ENCODE assay signal across 9 cellular contexts in genomic region chr20:50762045-50762422, GRCh38. TPM values are rescaled to one million over a fixed set of nuclear protein-coding genes. Genes with fewer than 3 reads are reported as not detected.
DNase-seq lines count a peak whose midpoint lies in the region; ATAC-seq and TF ChIP-seq lines count a peak whose summit lies in the region.
"Had no signal": no experiment of that assay in that cellular context is flagged by ENCODE, and none has a peak within 500 bp of the region (broad histone marks: within the 10 kb centered on the region; RNA-seq: fewer than 3 reads in every experiment).

No MANE protein-coding gene starts in this region.

- no CpG with 5 or more reads among the region's 6 CpGs for WGBS in IMR-90 (ENCODE audit: extremely low coverage in 2 of 2, insufficient read length in 1 of 2), 2 experiments
- 45% methylated on average over 6 of the region's 6 CpGs for WGBS in suprapubic skin

- H3K56ac ChIP-seq in IMR-90 (ENCODE audit: extremely low read depth, insufficient read depth, low read length) = no peak overlapping the region

- no peak for TF ChIP-seq POLR2A in IMR-90 (IDR thresholded peaks at IDR 0.05; ENCODE audit: low read depth, low read length)
- no peak for TF ChIP-seq POLR2A in breast epithelium (IDR thresholded peaks at IDR 0.05)
- no peak for TF ChIP-seq POLR2A in suprapubic skin (IDR thresholded peaks at IDR 0.05)

- H2AK9ac ChIP-seq in IMR-90 (replicated peaks; ENCODE audit: low read depth, low read length, poor library complexity) = peak overlapping the region; percentile 18

- no peak overlapping the region for H3K9ac ChIP-seq in IMR-90 (ENCODE audit: low read depth, low read length)

- no peaks in the 10 kb centered on the region for H3K79me1 ChIP-seq in IMR-90 (ENCODE audit: low read depth in 1 of 2, low read length in 2 of 2)

- H3K9me1 ChIP-seq in IMR-90 (ENCODE audit: insufficient read depth, low read length) = peaks cover 5% of the 10 kb centered on the region; the same call in 1 of the 2 replicates

- H3K9me3 ChIP-seq in IMR-90 (ENCODE audit: control insufficient read depth, insufficient read depth, low read length) (no peaks in the 10 kb centered on the region), breast epithelium (no peaks in the 10 kb centered on the region), left lung (no peaks in the 10 kb centered on the region), suprapubic skin (no peaks in the 10 kb centered on the region)

- peak overlapping the region in 1 of 2 experiments; percentile 44; a peak in 2 of 4 replicates for H4K8ac ChIP-seq in IMR-90 (ENCODE audit: low read depth in 2 of 2, low read length in 2 of 2)

- BruUV-seq in IMR-90 (replicated peaks; lab: Mats Ljungman, UMichigan) = no TSS peak

- ATAC-seq in IMR-90 (ENCODE audit: low read depth) = no peak; the same call in none of the 2 replicates
- peak; percentile 52 for ATAC-seq in left lung
- ATAC-seq in HG03432 (IDR thresholded peaks at IDR 0.05; ENCODE audit: unreplicated experiment) = no peak

- H3K4me1 ChIP-seq in IMR-90 (ENCODE audit: control insufficient read depth, insufficient read depth, low read length) (peaks cover 11% of the 10 kb centered on the region), breast epithelium (no peaks in the 10 kb centered on the region), left lung (peaks cover 0 to 6% of the 10 kb centered on the region in 2 donors), suprapubic skin (peaks cover 22% of the 10 kb centered on the region)

- no peak overlapping the region for H3K4me3 ChIP-seq in IMR-90 (ENCODE audit: insufficient read depth, low read depth, low read length)
- H3K4me3 ChIP-seq in breast epithelium = no peak overlapping the region
- H3K4me3 ChIP-seq in left lung = no peak overlapping the region
- no peak overlapping the region for H3K4me3 ChIP-seq in suprapubic skin

- H3K14ac ChIP-seq in IMR-90 (replicated peaks; ENCODE audit: low read depth, low read length) = 0 out of 2 replicates have a peak overlapping the region, but pooled peaks have one; percentile 51

- 0 out of 2 replicates have a peak overlapping the region, but pooled peaks have one; percentile 1 for H2BK20ac ChIP-seq in IMR-90 (ENCODE audit: low read depth, low read length)

- H4K91ac ChIP-seq in IMR-90 (ENCODE audit: insufficient read depth, low read depth, low read length) = no peak overlapping the region

- H2BK120ac ChIP-seq in IMR-90 (ENCODE audit: low read depth, low read length) = 0 out of 2 replicates have a peak overlapping the region, but pooled peaks have one; percentile 55

- peak overlapping the region; percentile 82 for H3K18ac ChIP-seq in IMR-90 (ENCODE audit: low read depth, low read length)

- H4K5ac ChIP-seq in IMR-90 (ENCODE audit: low read depth, low read length) = no peak overlapping the region

- TF ChIP-seq CTCF in IMR-90 (conservative IDR thresholded peaks at IDR 0.05; ENCODE audit: low read depth, low read length) (no peak), breast epithelium (IDR thresholded peaks at IDR 0.05) (no peak), left lung (IDR thresholded peaks at IDR 0.05) (no peak), suprapubic skin (IDR thresholded peaks at IDR 0.05) (no peak)

- POLR2A ChIA-PET in IMR-90 (lab: Charles Lee; ENCODE audit: unreplicated experiment) = no interaction called here

- no peak overlapping the region for H2AFZ ChIP-seq in IMR-90 (replicated peaks; ENCODE audit: low read length, poor library complexity)

- H3K36me3 ChIP-seq in IMR-90 (ENCODE audit: control insufficient read depth, insufficient read depth, low read length) = no peaks in the 10 kb centered on the region
- no peaks in the 10 kb centered on the region for H3K36me3 ChIP-seq in breast epithelium
- H3K36me3 ChIP-seq in left lung = no peaks in the 10 kb centered on the region
- no peaks in the 10 kb centered on the region for H3K36me3 ChIP-seq in suprapubic skin

- no peak overlapping the region for H2BK15ac ChIP-seq in IMR-90 (ENCODE audit: low read depth, low read length)

- no peak overlapping the region for H3K23ac ChIP-seq in IMR-90 (ENCODE audit: low read depth, low read length)

- no peak for TF ChIP-seq RAD21 in IMR-90 (IDR thresholded peaks at IDR 0.05; ENCODE audit: low read length)

- intact Hi-C loops in IMR-90 (cut with micrococcal nuclease) = no loop called here
- intact Hi-C loops in breast epithelium (cut with DNase I; ENCODE audit: low total_unique reads) = no loop called here
- intact Hi-C loops in left lung (cut with DNase I) = no loop called here

- peak overlapping the region; percentile 66 for H2BK5ac ChIP-seq in IMR-90 (ENCODE audit: low read depth, low read length, poor library complexity, severe bottlenecking)

- in situ Hi-C loops in IMR-90 (cut with MboI; ENCODE audit: low sequenced_read_pairs) = no loop called here

- H4K20me1 ChIP-seq in IMR-90 (ENCODE audit: insufficient read depth, low read length) = no peaks in the 10 kb centered on the region

- DNase-seq in IMR-90 = peak; percentile 36
- peak in 1 of 2 donors; percentile 19 for DNase-seq in breast epithelium (ENCODE audit: low spot score in 2 of 2)
- peak in 1 of 2 donors; percentile 44 for DNase-seq in left lung
- no peak for DNase-seq in suprapubic skin (ENCODE audit: low spot score in 2 of 2)
- DNase-seq in NCI-H82 (lab: John Stamatoyannopoulos, UW) = no peak
- no peak for DNase-seq in NCI-H1417 treated with DMSO at 0.1 percent for 48 hours (lab: John Stamatoyannopoulos, UW)
- DNase-seq in DMS153 treated with DMSO at 0.1 percent for 48 hours (lab: John Stamatoyannopoulos, UW; ENCODE audit: unreplicated experiment) = no peak
- DNase-seq: NCI-H1105 treated with DMSO at 0.1 percent for 48 hours had no signal

- CTCF ChIA-PET in IMR-90 (lab: Yijun Ruan, JAX) = interaction anchor here (0.6 to 1.5 kb wide), 2 partner anchors 13 to 415 kb away, joined by 3 to 6 read pairs; no protein-coding TSS in a partner anchor

- 0 out of 2 replicates have a peak overlapping the region, but pooled peaks have one; percentile 14 for H3K4ac ChIP-seq in IMR-90 (ENCODE audit: low read depth, low read length)

- peak overlapping the region; percentile 73; the same call in 1 of the 2 replicates for H2AK5ac ChIP-seq in IMR-90 (ENCODE audit: low read depth, low read length)

- dilution Hi-C loops in IMR-90 (cut with HindIII; ENCODE audit: low sequenced_read_pairs, unreplicated experiment) = no loop called here

- no peak for TF ChIP-seq EP300 in suprapubic skin (IDR thresholded peaks at IDR 0.05)

- peak overlapping the region; percentile 75; the same call in 1 of the 2 replicates for H3K4me2 ChIP-seq in IMR-90 (ENCODE audit: low read depth, low read length)

- no peaks in the 10 kb centered on the region for H3K27me3 ChIP-seq in IMR-90 (ENCODE audit: control insufficient read depth, insufficient read depth, low read length)
- no peaks in the 10 kb centered on the region for H3K27me3 ChIP-seq in breast epithelium
- H3K27me3 ChIP-seq in left lung = no peaks in the 10 kb centered on the region
- no peaks in the 10 kb centered on the region for H3K27me3 ChIP-seq in suprapubic skin

- H3K27ac ChIP-seq in IMR-90 (ENCODE audit: insufficient read depth, low read length) (0 out of 2 replicates have a peak overlapping the region, but pooled peaks have one; percentile 18), breast epithelium (peak overlapping the region; percentile 81 to 86), left lung (peak overlapping the region; percentile 78 to 79), suprapubic skin (peak overlapping the region; percentile 75)

TF ChIP-seq in IMR-90, 13 proteins besides CTCF, POLR2A, EP300 and RAD21:
- TF ChIP-seq CEBPB (IDR thresholded peaks at IDR 0.05; ENCODE audit: low read depth, low read length) (no peak), BHLHE40 (IDR thresholded peaks at IDR 0.05; ENCODE audit: low read depth, low read length) (no peak), MAZ (IDR thresholded peaks at IDR 0.05; ENCODE audit: borderline replicate concordance, low read depth, low read length) (no peak), FOS (IDR thresholded peaks at IDR 0.05; ENCODE audit: low read depth, low read length) (no peak), CHD1 (IDR thresholded peaks at IDR 0.05; ENCODE audit: low read depth, low read length) (no peak), NFE2L2 (IDR thresholded peaks at IDR 0.05; ENCODE audit: low read depth, low read length) (no peak), SMC3 (IDR thresholded peaks at IDR 0.05; ENCODE audit: low read depth, low read length) (no peak), MAFK (IDR thresholded peaks at IDR 0.05; ENCODE audit: low read depth, low read length) (no peak)
- TF ChIP-seq, protein P1, sequence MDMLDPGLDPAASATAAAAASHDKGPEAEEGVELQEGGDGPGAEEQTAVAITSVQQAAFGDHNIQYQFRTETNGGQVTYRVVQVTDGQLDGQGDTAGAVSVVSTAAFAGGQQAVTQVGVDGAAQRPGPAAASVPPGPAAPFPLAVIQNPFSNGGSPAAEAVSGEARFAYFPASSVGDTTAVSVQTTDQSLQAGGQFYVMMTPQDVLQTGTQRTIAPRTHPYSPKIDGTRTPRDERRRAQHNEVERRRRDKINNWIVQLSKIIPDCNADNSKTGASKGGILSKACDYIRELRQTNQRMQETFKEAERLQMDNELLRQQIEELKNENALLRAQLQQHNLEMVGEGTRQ (IDR thresholded peaks at IDR 0.05; ENCODE audit: low read depth, low read length) = no peak

RNA-seq across cellular contexts. Expression of gene PARD6B, which starts 30.7 kb away (rescaled TPM):
- 0.90 and 1.4 TPM in 2 replicates for total RNA-seq in IMR-90 (2012; rRNA removed)
- polyA plus RNA-seq in IMR-90 (2012; rRNA removed) = 0.14 and 0.17 TPM in 2 replicates
- 0.05 and 0.08 TPM in 2 replicates for polyA plus RNA-seq in IMR-90 (2012; cell fraction: cytosol; rRNA removed)
- polyA plus RNA-seq in IMR-90 (2012; cell fraction: nucleus; rRNA removed; ENCODE audit: low replicate concordance) = 0.07 and 0.25 TPM in 2 replicates
- 10 to 100 TPM in 2 of 3 donors, 1 to 10 TPM in 1; 1.4 to 30.6 (median 13.4) TPM for total RNA-seq in breast epithelium
- 10 to 100 TPM; 23.5 to 37.3 TPM for total RNA-seq in left lung
- total RNA-seq in suprapubic skin = 10 to 100 TPM in 1 of 4 donors, 1 to 10 TPM in 3; 7.6 to 10.3 (median 8.4) TPM

RNA-seq across cellular contexts. Expression of gene BCAS4, which starts 32.8 kb away (rescaled TPM):
- total RNA-seq in IMR-90 (2012; rRNA removed) (40.0 and 47.5 TPM in 2 replicates), breast epithelium (10 to 100 TPM in 2 of 3 donors, 1 to 10 TPM in 1; 6.6 to 22.2 (median 10.5) TPM), left lung (1 to 10 TPM; 2.9 to 4.6 TPM), suprapubic skin (1 to 10 TPM in 3 of 4 donors, under 1 TPM in 1; 0.91 to 2.6 (median 1.2) TPM)
- 42.7 and 46.9 TPM in 2 replicates for polyA plus RNA-seq in IMR-90 (2012; rRNA removed)
- 29.3 and 63.1 TPM in 2 replicates for polyA plus RNA-seq in IMR-90 (2012; cell fraction: cytosol; rRNA removed)
- 24.3 and 25.0 TPM in 2 replicates for polyA plus RNA-seq in IMR-90 (2012; cell fraction: nucleus; rRNA removed; ENCODE audit: low replicate concordance)

Comparison
In these comparisons a context has a peak if more than half of its experiments do, and no peak if none do; other contexts are left out.
1. H3K27ac ChIP-seq: peak in every context shown above with its lines; median percentile 84 in breast epithelium; 78 in left lung; 75 in suprapubic skin; 18 in IMR-90.